Comparison of ENCODE assay signal across 1 cellular context in genomic region chr5:41924872-41925554, GRCh38.
A peak's percentile ranks its signal among the peaks of the same experiment; 100 is the strongest.
TF ChIP-seq lines count a peak whose summit lies in the region.

FBXO4 (plus strand) TSS chr5:41925281; CDS start chr5:41925310, 29 bp downstream.

TF ChIP-seq in HepG2, 621 proteins besides CTCF, POLR2A, EP300 and RAD21 (continued from another document and continues in another):
- peak in 1 of 2 experiments; percentile 31; a peak in 1 of 4 replicates for TF ChIP-seq REST (IDR thresholded peaks at IDR 0.05; ENCODE audit: borderline replicate concordance in 1 of 2, low read depth in 1 of 2, low read length in 2 of 2)
- no peak for TF ChIP-seq ATRX (CRISPR knock-in tag; IDR thresholded peaks at IDR 0.05; ENCODE audit: borderline replicate concordance)
- no peak for TF ChIP-seq SIX1 (CRISPR knock-in tag; IDR thresholded peaks at IDR 0.05; ENCODE audit: borderline replicate concordance)
- no peak for TF ChIP-seq RFX3 (CRISPR knock-in tag; IDR thresholded peaks at IDR 0.05)
- peak; percentile 43; the same call in 1 of the 2 replicates for TF ChIP-seq ZNF276 (CRISPR knock-in tag; IDR thresholded peaks at IDR 0.05; ENCODE audit: low read depth)
- TF ChIP-seq TCF12 (IDR thresholded peaks at IDR 0.05), result no peak
- no peak for TF ChIP-seq TCF12 (CRISPR knock-in tag; IDR thresholded peaks at IDR 0.05)
- peak; percentile 97 for TF ChIP-seq ZMYM4 (CRISPR knock-in tag; IDR thresholded peaks at IDR 0.05)
- peak; percentile 80 for TF ChIP-seq BRD4 (CRISPR knock-in tag; IDR thresholded peaks at IDR 0.05)
- peak; percentile 81; the same call in 1 of the 2 replicates for TF ChIP-seq ZNF225 (CRISPR knock-in tag; IDR thresholded peaks at IDR 0.05)
- TF ChIP-seq HNF4G (IDR thresholded peaks at IDR 0.05; ENCODE audit: borderline replicate concordance, low read depth, low read length), result no peak
- no peak for TF ChIP-seq HNF4G (CRISPR knock-in tag; IDR thresholded peaks at IDR 0.05; ENCODE audit: borderline replicate concordance, low read depth)
- TF ChIP-seq PTBP1 (IDR thresholded peaks at IDR 0.05; ENCODE audit: low read depth, low read length, poor library complexity, severe bottlenecking), result no peak
- TF ChIP-seq SRF (IDR thresholded peaks at IDR 0.05; ENCODE audit: low read depth, low read length), result no peak
- peak; percentile 97 for TF ChIP-seq HINFP (CRISPR knock-in tag; IDR thresholded peaks at IDR 0.05; ENCODE audit: low read depth)
- TF ChIP-seq NAIF1 (CRISPR knock-in tag; IDR thresholded peaks at IDR 0.05; ENCODE audit: borderline replicate concordance), result no peak
- no peak for TF ChIP-seq ZNF260 (CRISPR knock-in tag; IDR thresholded peaks at IDR 0.05; ENCODE audit: borderline replicate concordance, low read depth)
- no peak for TF ChIP-seq NFE2 (CRISPR knock-in tag; IDR thresholded peaks at IDR 0.05)
- TF ChIP-seq ZKSCAN8 (CRISPR knock-in tag; IDR thresholded peaks at IDR 0.05; ENCODE audit: borderline replicate concordance), result no peak
- TF ChIP-seq SP2 (CRISPR knock-in tag; IDR thresholded peaks at IDR 0.05), result peak; percentile 41; the same call in 1 of the 2 replicates
- no peak for TF ChIP-seq AKAP8 (CRISPR knock-in tag; IDR thresholded peaks at IDR 0.05)
- TF ChIP-seq ETV6 (CRISPR knock-in tag; conservative IDR thresholded peaks at IDR 0.05), result 0 out of 2 replicates have a peak, but pooled peaks have one; percentile 29
- no peak for TF ChIP-seq ZFP62 (CRISPR knock-in tag; IDR thresholded peaks at IDR 0.05)
- TF ChIP-seq MAF1 (CRISPR knock-in tag; IDR thresholded peaks at IDR 0.05; ENCODE audit: borderline replicate concordance), result peak; percentile 92
- TF ChIP-seq ZNF841 (CRISPR knock-in tag; IDR thresholded peaks at IDR 0.05; ENCODE audit: borderline replicate concordance), result no peak
- TF ChIP-seq ZNF281 (CRISPR knock-in tag; IDR thresholded peaks at IDR 0.05; ENCODE audit: borderline replicate concordance), result peak; percentile 44; the same call in 1 of the 2 replicates
- peak; percentile 55; the same call in 1 of the 2 replicates for TF ChIP-seq FOXK1 (CRISPR knock-in tag; IDR thresholded peaks at IDR 0.05; ENCODE audit: borderline replicate concordance, low read depth)
- no peak for TF ChIP-seq ARNT (IDR thresholded peaks at IDR 0.05)
- TF ChIP-seq ZNF652 (CRISPR knock-in tag; IDR thresholded peaks at IDR 0.05; ENCODE audit: borderline replicate concordance, low read depth), result 0 out of 2 replicates have a peak, but pooled peaks have one; percentile 23
- TF ChIP-seq SP4 (CRISPR knock-in tag; IDR thresholded peaks at IDR 0.05), result peak; percentile 73; the same call in 1 of the 2 replicates
- TF ChIP-seq SKI (IDR thresholded peaks at IDR 0.05; ENCODE audit: partially characterized antibody), result peak; percentile 44
- TF ChIP-seq MXD3 (CRISPR knock-in tag; IDR thresholded peaks at IDR 0.05), result peak; percentile 93
- TF ChIP-seq ZNF562 (CRISPR knock-in tag; IDR thresholded peaks at IDR 0.05; ENCODE audit: borderline replicate concordance), result no peak
- no peak for TF ChIP-seq LRRFIP1 (CRISPR knock-in tag; conservative IDR thresholded peaks at IDR 0.05)
- TF ChIP-seq ATF2 (CRISPR knock-in tag; IDR thresholded peaks at IDR 0.05), result peak; percentile 72; the same call in 1 of the 2 replicates
- TF ChIP-seq ZSCAN20 (CRISPR knock-in tag; IDR thresholded peaks at IDR 0.05; ENCODE audit: borderline replicate concordance), result no peak; the same call in 1 of the 2 replicates
- no peak; the same call in 1 of the 2 replicates for TF ChIP-seq HNF4A (CRISPR knock-in tag; IDR thresholded peaks at IDR 0.05)
- peak; percentile 93 for TF ChIP-seq MAX (IDR thresholded peaks at IDR 0.05)
- TF ChIP-seq ARNT2 (CRISPR knock-in tag; IDR thresholded peaks at IDR 0.05; ENCODE audit: low read depth), result no peak
- TF ChIP-seq FOXP4 (CRISPR knock-in tag; IDR thresholded peaks at IDR 0.05), result peak; percentile 66; the same call in 1 of the 2 replicates
- TF ChIP-seq ZSCAN12 (CRISPR knock-in tag; IDR thresholded peaks at IDR 0.05), result no peak
- TF ChIP-seq GATAD2A (CRISPR knock-in tag; IDR thresholded peaks at IDR 0.05), result peak; percentile 92
- TF ChIP-seq TIGD3 (CRISPR knock-in tag; IDR thresholded peaks at IDR 0.05; ENCODE audit: borderline replicate concordance), result no peak
- TF ChIP-seq POGZ (CRISPR knock-in tag; IDR thresholded peaks at IDR 0.05), result peak; percentile 96
- TF ChIP-seq RELA (CRISPR knock-in tag; IDR thresholded peaks at IDR 0.05), result no peak
